27 cellular contexts compared by ENCODE assay signal in the genomic region with DNA sequence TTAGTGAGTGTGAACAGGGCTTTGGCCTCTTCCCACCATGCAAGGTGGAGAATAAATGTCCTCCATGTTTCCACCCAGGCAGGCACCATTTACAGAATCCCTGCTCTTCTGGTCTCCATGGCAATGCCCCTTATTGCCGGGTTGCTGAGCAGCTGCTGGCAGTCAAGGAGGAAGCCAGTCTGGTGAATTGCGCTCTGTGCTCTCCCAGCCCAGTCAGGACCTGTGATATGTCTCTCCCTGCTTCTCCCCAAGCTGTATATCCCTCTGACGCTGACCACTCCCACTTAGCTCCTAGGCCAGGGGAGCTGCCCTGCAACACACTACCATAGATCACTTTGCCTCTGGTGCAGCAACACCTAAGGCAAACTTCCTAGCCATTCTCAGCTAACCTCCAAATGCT.
"Had no signal": no experiment of that assay in that cellular context is flagged by ENCODE, and none has a peak within 500 bp of the region (broad histone marks: within the 10 kb centered on the region; RNA-seq: fewer than 3 reads in every experiment).

No MANE protein-coding gene starts in this region.

- H3K4me3 ChIP-seq: coronary artery, esophagus squamous epithelium, gastroesophageal sphincter, right lobe of liver, skin epidermis, testis, uterus had no signal

- H3K9me3 ChIP-seq: neutrophil, right lobe of liver, testis, uterus had no signal

- H3K9ac ChIP-seq: parathyroid adenoma had no signal

- H3K4me1 ChIP-seq: esophagus squamous epithelium, gastroesophageal sphincter, parathyroid adenoma, right lobe of liver, testis, uterus had no signal

- H3K36me3 ChIP-seq: esophagus squamous epithelium, gastroesophageal sphincter, neutrophil, right lobe of liver, uterus, WERI-Rb-1 had no signal

- H3K79me2 ChIP-seq: parathyroid adenoma had no signal

- ATAC-seq: activated CD8-positive, alpha-beta memory T cell treated with anti-CD3 and anti-CD28 coated beads, Interleukin-2, amount 10 ng/mL, durations not matched to agents 7 days and 5 days; activated CD8-positive, alpha-beta T cell treated with anti-CD3 and anti-CD28 coated beads for 36 hours; activated naive CD8-positive, alpha-beta T cell treated with anti-CD3 and anti-CD28 coated beads, Interleukin-2, amount 50 U/mL, for 24 hours; gastroesophageal sphincter; left ventricle myocardium superior; naive thymus-derived CD8-positive, alpha-beta T cell; right lobe of liver; stimulated activated effector memory CD8-positive, alpha-beta T cell treated with anti-CD3 and anti-CD28 coated beads, Interleukin-12 subunit alpha, Interleukin-12 subunit beta, amount 100 ng/mL, for 72 hours had no signal

- DNase-seq: activated CD4-positive, alpha-beta T cell treated with anti-CD3 and anti-CD28 coated beads, Interleukin-2, amount 10 ng/mL, durations not matched to agents 7 days and 5 days; activated CD4-positive, CD25-positive, alpha-beta regulatory T cell treated with anti-CD3 and anti-CD28 coated beads, Interleukin-2, amount 50 U/mL, for 72 hours; activated CD8-positive, alpha-beta memory T cell treated with anti-CD3 and anti-CD28 coated beads, Interleukin-2, amount 10 ng/mL, durations not matched to agents 7 days and 5 days; activated CD8-positive, alpha-beta T cell treated with anti-CD3 and anti-CD28 coated beads for 36 hours; activated effector memory CD4-positive, alpha-beta T cell treated with anti-CD3 and anti-CD28 coated beads, Interleukin-2, amount 50 U/mL, for 16 hours; activated naive CD4-positive, alpha-beta T cell treated with anti-CD3 and anti-CD28 coated beads, Interleukin-2, amount 50 U/mL, for 16 hours; activated naive CD8-positive, alpha-beta T cell treated with anti-CD3 and anti-CD28 coated beads, Interleukin-2, amount 50 U/mL, for 24 hours; activated T-cell treated with anti-CD3 and anti-CD28 coated beads for 4 hours; cerebellar nuclear complex; endodermal cell; esophagus squamous epithelium; left ventricle myocardium superior; mammary epithelial cell; naive thymus-derived CD8-positive, alpha-beta T cell; right lobe of liver; stimulated activated CD4-positive, alpha-beta T cell treated with anti-CD3 and anti-CD28 coated beads, Interleukin-2, amount 100 ng/mL, for 24 hours; testis; trophoblast cell; uterus; WERI-Rb-1 had no signal

- FAIRE-seq: TTC549 had no signal

- H2AFZ ChIP-seq: parathyroid adenoma had no signal

- H3K27me3 ChIP-seq: esophagus squamous epithelium, gastroesophageal sphincter, neutrophil, right lobe of liver, testis, uterus had no signal

- H3K27ac ChIP-seq: coronary artery, esophagus squamous epithelium, gastroesophageal sphincter, neutrophil, parathyroid adenoma, right lobe of liver, skin epidermis, testis, uterus, WERI-Rb-1 had no signal
